ENCODE assay signal across 8 cellular contexts in genomic region chr5:91225848-91226686, GRCh38.
DNase-seq lines count a peak whose midpoint lies in the region; ATAC-seq and TF ChIP-seq lines count a peak whose summit lies in the region.

No MANE protein-coding gene starts in this region.

- peak; percentile 82 for ATAC-seq in GM18867 (IDR thresholded peaks at IDR 0.05; ENCODE audit: unreplicated experiment)
- ATAC-seq in HG02870 (IDR thresholded peaks at IDR 0.05; ENCODE audit: unreplicated experiment) = peak; percentile 80

- DNase-seq in RWPE1 (ENCODE audit: low spot score) (peak; percentile 58), kidney epithelial cell (ENCODE audit: low read depth) (no peak), uterus (no peak), HUDEP-2 (lab: John Stamatoyannopoulos, UW; ENCODE audit: unreplicated experiment in 76 of 76) (no peak)
- DNase-seq in activated naive CD4-positive, alpha-beta T cell treated with anti-CD3 and anti-CD28 coated beads, Interleukin-2, amount 10 ng/mL, durations not matched to agents 7 days and 5 days = peak; percentile 74
- DNase-seq in stimulated activated CD8-positive, alpha-beta memory T cell treated with anti-CD3 and anti-CD28 coated beads, Interleukin-4, amount 100 ng/mL, for 4 hours (ENCODE audit: low read depth in 2 of 2, low spot score in 1 of 2) = peak; percentile 36

- H3K36me3 ChIP-seq in kidney epithelial cell (ENCODE audit: control insufficient read depth, insufficient read depth, low read length) (no peaks in the 10 kb centered on the region), uterus (no peaks in the 10 kb centered on the region)

- H3K4me1 ChIP-seq in uterus = no peaks in the 10 kb centered on the region

- CTCF ChIA-PET in RWPE1 (lab: Yijun Ruan, JAX) = interaction anchor here (0.6 to 3.7 kb wide), 2 partner anchors 89 to 159 kb away, joined by 4 to 39 read pairs; no protein-coding TSS in a partner anchor
- CTCF ChIA-PET in activated naive CD4-positive, alpha-beta T cell treated with anti-CD3 and anti-CD28 coated beads, Interleukin-2, amount 10 ng/mL, durations not matched to agents 7 days and 5 days (lab: Charles Lee) = interaction anchor here (0.6 to 3.7 kb wide), 11 partner anchors 9 to 294 kb away, joined by 3 to 122 read pairs (median 4); partner anchors contain the start of gene ARRDC3

- H3K4me3 Mint-ChIP-seq in activated naive CD4-positive, alpha-beta T cell treated with anti-CD3 and anti-CD28 coated beads, Interleukin-2, amount 10 ng/mL, durations not matched to agents 7 days and 5 days = no peak overlapping the region

- H3K9me3 ChIP-seq in uterus = no peaks in the 10 kb centered on the region

- POLR2A ChIA-PET in RWPE1 (lab: Yijun Ruan, JAX; ENCODE audit: low non-redundant PET) = no interaction called here

- peaks cover 11% of the 10 kb centered on the region for H3K36me3 Mint-ChIP-seq in activated naive CD4-positive, alpha-beta T cell treated with anti-CD3 and anti-CD28 coated beads, Interleukin-2, amount 10 ng/mL, durations not matched to agents 7 days and 5 days

- H3K27ac ChIP-seq in RWPE1 (no peak overlapping the region), uterus (no peak overlapping the region)

- intact Hi-C loops in uterus (cut with DNase I; ENCODE audit: low total_unique reads) = no loop called here

- peaks cover 17% of the 10 kb centered on the region for H3K27me3 Mint-ChIP-seq in activated naive CD4-positive, alpha-beta T cell treated with anti-CD3 and anti-CD28 coated beads, Interleukin-2, amount 10 ng/mL, durations not matched to agents 7 days and 5 days

- H3K4me1 Mint-ChIP-seq in activated naive CD4-positive, alpha-beta T cell treated with anti-CD3 and anti-CD28 coated beads, Interleukin-2, amount 10 ng/mL, durations not matched to agents 7 days and 5 days = no peaks in the 10 kb centered on the region

- H3K9me3 Mint-ChIP-seq in activated naive CD4-positive, alpha-beta T cell treated with anti-CD3 and anti-CD28 coated beads, Interleukin-2, amount 10 ng/mL, durations not matched to agents 7 days and 5 days = peaks cover 15% of the 10 kb centered on the region

- H3K27ac Mint-ChIP-seq in activated naive CD4-positive, alpha-beta T cell treated with anti-CD3 and anti-CD28 coated beads, Interleukin-2, amount 10 ng/mL, durations not matched to agents 7 days and 5 days = no peak overlapping the region

- H3K27me3 ChIP-seq in kidney epithelial cell (ENCODE audit: control insufficient read depth, insufficient read depth, low read length) (no peaks in the 10 kb centered on the region), uterus (no peaks in the 10 kb centered on the region)

- peak; percentile 67 for TF ChIP-seq CTCF in RWPE1 (conservative IDR thresholded peaks at IDR 0.05; ENCODE audit: low read depth)
- peak; percentile 60 for TF ChIP-seq CTCF in kidney epithelial cell (IDR thresholded peaks at IDR 0.05; ENCODE audit: insufficient read depth, low read length, poor library complexity, severe bottlenecking)
- peak in 2 of 4 experiments; percentile 14 to 16 for TF ChIP-seq CTCF in uterus (IDR thresholded peaks at IDR 0.05)

- no peak overlapping the region for H3K4me3 ChIP-seq in kidney epithelial cell (ENCODE audit: low read depth, low read length)
- H3K4me3 ChIP-seq in uterus = no peak overlapping the region

- no peak for TF ChIP-seq POLR2A in uterus (IDR thresholded peaks at IDR 0.05)

Comparison
In these comparisons a context has a peak if more than half of its experiments do, and no peak if none do; other contexts are left out.
1. DNase-seq: peak in RWPE1 (single experiment), activated naive CD4-positive, alpha-beta T cell treated with anti-CD3 and anti-CD28 coated beads, Interleukin-2, amount 10 ng/mL, durations not matched to agents 7 days and 5 days (single experiment) and stimulated activated CD8-positive, alpha-beta memory T cell treated with anti-CD3 and anti-CD28 coated beads, Interleukin-4, amount 100 ng/mL, for 4 hours (2 of 2); none in kidney epithelial cell (single experiment), uterus (0 of 2) and HUDEP-2 (0 of 76).